In the genomic region with DNA sequence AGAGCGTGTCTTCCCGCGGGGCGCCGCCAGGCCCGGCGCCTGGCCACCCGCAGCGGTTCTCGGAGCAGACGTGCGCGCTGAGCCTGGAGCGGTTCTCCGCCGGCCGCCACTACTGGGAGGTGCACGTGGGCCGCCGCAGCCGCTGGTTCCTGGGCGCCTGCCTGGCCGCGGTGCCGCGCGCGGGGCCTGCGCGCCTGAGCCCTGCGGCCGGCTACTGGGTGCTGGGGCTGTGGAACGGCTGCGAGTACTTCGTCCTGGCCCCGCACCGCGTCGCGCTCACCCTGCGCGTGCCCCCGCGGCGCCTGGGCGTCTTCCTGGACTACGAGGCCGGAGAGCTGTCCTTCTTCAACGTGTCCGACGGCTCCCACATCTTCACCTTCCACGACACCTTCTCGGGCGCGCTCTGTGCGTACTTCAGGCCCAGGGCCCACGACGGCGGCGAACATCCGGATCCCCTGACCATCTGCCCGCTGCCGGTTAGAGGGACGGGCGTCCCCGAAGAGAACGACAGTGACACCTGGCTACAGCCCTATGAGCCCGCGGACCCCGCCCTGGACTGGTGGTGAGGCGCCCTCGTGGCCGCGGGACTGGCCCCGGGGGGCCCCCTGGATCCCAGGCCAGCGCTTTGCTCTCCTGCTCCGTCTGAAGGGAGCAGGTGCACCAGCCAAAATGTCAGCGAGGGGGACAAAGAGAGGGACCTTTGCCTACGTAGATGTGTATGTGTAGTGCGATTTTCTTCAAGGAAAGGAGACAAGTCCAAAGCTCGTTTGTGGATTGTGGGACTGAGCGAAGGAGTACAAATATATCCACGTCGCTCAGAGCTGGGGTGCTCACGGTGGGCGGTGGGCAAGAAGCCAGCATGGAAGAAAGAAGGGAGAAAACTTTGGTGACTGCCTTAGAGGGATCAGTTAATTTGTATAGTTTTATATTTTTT, we compare ENCODE assay signal across 23 cellular contexts. TPM values are rescaled to one million over a fixed set of nuclear protein-coding genes. Genes with fewer than 3 reads are reported as not detected.
DNase-seq lines count a peak whose midpoint lies in the region; ATAC-seq, FAIRE-seq and TF ChIP-seq lines count a peak whose summit lies in the region.
"Had no signal": no experiment of that assay in that cellular context is flagged by ENCODE, and none has a peak within 500 bp of the region (broad histone marks: within the 10 kb centered on the region; RNA-seq: fewer than 3 reads in every experiment).

No MANE protein-coding gene starts in this region.

- H3K27ac Mint-ChIP-seq in activated CD8-positive, alpha-beta memory T cell treated with anti-CD3 and anti-CD28 coated beads, Interleukin-2, amount 10 ng/mL, durations not matched to agents 7 days and 5 days = no peak overlapping the region
- H3K27ac Mint-ChIP-seq: CD4-positive, CD25-positive, alpha-beta regulatory T cell; mesothelial cell of epicardium; stimulated activated memory B cell treated with anti-CD40 and anti-IgM and Interleukin-4, amounts not matched to agents 10 μg/mL and 1 μg/mL and 100 μg/mL, for 72 hours had no signal

- no peaks in the 10 kb centered on the region for H3K27me3 ChIP-seq in K562 (ENCODE audit: control insufficient read depth in 2 of 2, insufficient read depth in 2 of 2, low read length in 2 of 2)
- peaks cover 0 to 99% (median 22%) of the 10 kb centered on the region in 7 donors for H3K27me3 ChIP-seq in spleen (replicated peaks in 1 of 7)

- no peak overlapping the region for H3K4me2 ChIP-seq in K562 (ENCODE audit: insufficient read depth, low read length)

- no peak overlapping the region for H3K4me3 ChIP-seq in K562
- peak overlapping the region in 5 of 8 donors; percentile 9 to 53 (median 21) for H3K4me3 ChIP-seq in spleen
- H3K4me3 ChIP-seq: gastroesophageal sphincter, uterus had no signal

- no peaks in the 10 kb centered on the region for H3K9me1 ChIP-seq in K562 (ENCODE audit: control insufficient read depth, insufficient read depth, low read length)

- no peaks in the 10 kb centered on the region for H3K36me3 Mint-ChIP-seq in activated CD8-positive, alpha-beta memory T cell treated with anti-CD3 and anti-CD28 coated beads, Interleukin-2, amount 10 ng/mL, durations not matched to agents 7 days and 5 days
- H3K36me3 Mint-ChIP-seq: CD4-positive, CD25-positive, alpha-beta regulatory T cell; mesothelial cell of epicardium; stimulated activated memory B cell treated with anti-CD40 and anti-IgM and Interleukin-4, amounts not matched to agents 10 μg/mL and 1 μg/mL and 100 μg/mL, for 72 hours had no signal

- no peak overlapping the region for H3K4me3 Mint-ChIP-seq in activated CD8-positive, alpha-beta memory T cell treated with anti-CD3 and anti-CD28 coated beads, Interleukin-2, amount 10 ng/mL, durations not matched to agents 7 days and 5 days
- H3K4me3 Mint-ChIP-seq: CD4-positive, CD25-positive, alpha-beta regulatory T cell; central memory CD8-positive, alpha-beta T cell; mesothelial cell of epicardium; stimulated activated memory B cell treated with anti-CD40 and anti-IgM and Interleukin-4, amounts not matched to agents 10 μg/mL and 1 μg/mL and 100 μg/mL, for 72 hours had no signal

- peaks cover 82% of the 10 kb centered on the region for H3K27me3 Mint-ChIP-seq in activated CD8-positive, alpha-beta memory T cell treated with anti-CD3 and anti-CD28 coated beads, Interleukin-2, amount 10 ng/mL, durations not matched to agents 7 days and 5 days

- no peaks in the 10 kb centered on the region for H4K20me1 ChIP-seq in K562 (replicated peaks; ENCODE audit: control insufficient read depth, insufficient read depth, low read length)

- TF ChIP-seq CTCF in K562 (IDR thresholded peaks at IDR 0.05 in 2 of 3, conservative IDR thresholded peaks at IDR 0.05 in 1 of 3; ENCODE audit: insufficient read depth in 2 of 3, low read depth in 1 of 3, low read length in 3 of 3) (no peak), spleen (IDR thresholded peaks at IDR 0.05 in 8 of 11, conservative IDR thresholded peaks at IDR 0.05 in 3 of 11) (no peak)

- intact Hi-C loops in K562 (cut with micrococcal nuclease) = no loop called here
- intact Hi-C loops in left colon (cut with DNase I, micrococcal nuclease) = no loop called here
- intact Hi-C loops in spleen (cut with DNase I; ENCODE audit: low total_unique reads) = no loop called here

- no peaks in the 10 kb centered on the region for H3K9me3 Mint-ChIP-seq in activated CD8-positive, alpha-beta memory T cell treated with anti-CD3 and anti-CD28 coated beads, Interleukin-2, amount 10 ng/mL, durations not matched to agents 7 days and 5 days (ENCODE audit: low read depth)
- H3K9me3 Mint-ChIP-seq: central memory CD8-positive, alpha-beta T cell; mesothelial cell of epicardium had no signal

- TF ChIP-seq RAD21 in K562 (CRISPR knock-in tag; conservative IDR thresholded peaks at IDR 0.05 in 1 of 2, IDR thresholded peaks at IDR 0.05 in 1 of 2) = no peak

- no peak for ATAC-seq in activated CD8-positive, alpha-beta memory T cell treated with anti-CD3 and anti-CD28 coated beads, Interleukin-2, amount 10 ng/mL, durations not matched to agents 7 days and 5 days
- ATAC-seq in K562 = no peak
- peak; percentile 65 for ATAC-seq in left colon
- no peak for ATAC-seq in HG03442 (IDR thresholded peaks at IDR 0.05; ENCODE audit: unreplicated experiment)
- ATAC-seq in HG02973 (IDR thresholded peaks at IDR 0.05; ENCODE audit: unreplicated experiment) = no peak
- ATAC-seq: gastroesophageal sphincter; stimulated activated memory B cell treated with anti-CD40 and anti-IgM and Interleukin-4, amounts not matched to agents 10 μg/mL and 1 μg/mL and 100 μg/mL, for 72 hours had no signal

- no peak for FAIRE-seq in K562 (lab: Jason Lieb, UNC)
- FAIRE-seq: islet of Langerhans had no signal

- H2AFZ ChIP-seq in K562 (ENCODE audit: low read depth, low read length) = no peak overlapping the region

- H3K27ac ChIP-seq in K562 (ENCODE audit: extremely low read depth, low read depth, low read length) (no peak overlapping the region), spleen (peak overlapping the region in 7 of 8 donors; percentile 4 to 74 (median 67))
- H3K27ac ChIP-seq: gastroesophageal sphincter, uterus had no signal

- no TSS peak for BruUV-seq in K562 (replicated peaks; lab: Mats Ljungman, UMichigan)

- peaks cover 12 to 15% of the 10 kb centered on the region in 2 experiments; a peak in 4 of 5 replicates for H3K4me1 ChIP-seq in K562 (replicated peaks in 1 of 2; ENCODE audit: control insufficient read depth in 2 of 2, insufficient read depth in 2 of 2, low read length in 2 of 2)
- H3K4me1 ChIP-seq in spleen = peaks cover 0 to 45% (median 12%) of the 10 kb centered on the region in 6 donors

- DNase-seq in activated CD8-positive, alpha-beta memory T cell treated with anti-CD3 and anti-CD28 coated beads, Interleukin-2, amount 10 ng/mL, durations not matched to agents 7 days and 5 days = peak; percentile 29
- no peak for DNase-seq in activated CD8-positive, alpha-beta memory T cell treated with anti-CD3 and anti-CD28 coated beads, Interleukin-2, amount 50 U/mL, for 48 hours
- DNase-seq in K562 (ENCODE audit: extremely low read depth in 1 of 4, low spot score in 3 of 4) (no peak), left colon (peak in 1 of 2 donors; percentile 24), spleen (no peak), erythroblast (lab: John Stamatoyannopoulos, UW) (no peak)
- DNase-seq: activated CD4-positive, alpha-beta T cell treated with anti-CD3 and anti-CD28 coated beads, Interleukin-2, amount 50 U/mL, for 1 hour; CD4-positive, CD25-positive, alpha-beta regulatory T cell; DMS79; NCI-H1436 treated with DMSO at 0.1 percent for 48 hours; NK-92 treated with Interleukin-12 subunit alpha and Interleukin-12 subunit beta, amount 100 ng/mL, for 24 hours; nucleus accumbens; SHP77 treated with DMSO at 0.1 percent for 48 hours; uterus had no signal

- H3K4me1 Mint-ChIP-seq in activated CD8-positive, alpha-beta memory T cell treated with anti-CD3 and anti-CD28 coated beads, Interleukin-2, amount 10 ng/mL, durations not matched to agents 7 days and 5 days = no peaks in the 10 kb centered on the region
- H3K4me1 Mint-ChIP-seq: mesothelial cell of epicardium had no signal

- in situ Hi-C loops in K562 (cut with MboI) = no loop called here

- POLR2A ChIA-PET in K562 (lab: Yijun Ruan, JAX) = interaction anchor here (1.0 kb wide), 1 partner anchor 15 kb away, joined by 3 read pairs; no protein-coding TSS in a partner anchor

- TF ChIP-seq POLR2A in K562 (conservative IDR thresholded peaks at IDR 0.05) (no peak), spleen (IDR thresholded peaks at IDR 0.05) (no peak), erythroblast (IDR thresholded peaks at IDR 0.05; ENCODE audit: low read length) (no peak)

- H3K36me3 ChIP-seq in K562 (ENCODE audit: control insufficient read depth, insufficient read depth, low read length) = peaks cover 50% of the 10 kb centered on the region
- H3K36me3 ChIP-seq in spleen = peaks cover 0 to 8% (median 0%) of the 10 kb centered on the region in 6 donors
- H3K36me3 ChIP-seq: gastroesophageal sphincter, uterus had no signal

- CTCF ChIA-PET in activated CD8-positive, alpha-beta memory T cell treated with anti-CD3 and anti-CD28 coated beads, Interleukin-2, amount 10 ng/mL, durations not matched to agents 7 days and 5 days (lab: Charles Lee) = no interaction called here
- CTCF ChIA-PET in K562 (lab: Yijun Ruan, JAX; ENCODE audit: low intra/inter-chr PET ratio) = no interaction called here

- H3K9me3 ChIP-seq in K562 (replicated peaks; ENCODE audit: control insufficient read depth, insufficient read depth, low read depth, low read length) (no peaks in the 10 kb centered on the region), spleen (no peaks in the 10 kb centered on the region)
- H3K9me3 ChIP-seq: gastroesophageal sphincter, uterus had no signal

- 98% methylated on average over 56 of the region's 86 CpGs for WGBS in K562 (ENCODE audit: insufficient coverage, low coverage, missing lambda C conversion rate)
- 10 to 21% (median 13%) methylated on average over 33 to 86 of the region's 86 CpGs for WGBS in spleen, 5 donors

- no peak overlapping the region for H3K9ac ChIP-seq in K562 (ENCODE audit: insufficient read depth in 1 of 2, low read depth in 2 of 2, low read length in 2 of 2)

- H3K79me2 ChIP-seq in K562 (ENCODE audit: control insufficient read depth, insufficient read depth, low read length) = peaks cover 37% of the 10 kb centered on the region

- no peak for TF ChIP-seq EP300 in K562 (IDR thresholded peaks at IDR 0.05; ENCODE audit: low read length)

RNA-seq across cellular contexts. Expression of gene BTNL9, which starts 19.5 kb away (rescaled TPM):
- not detected for total RNA-seq in activated CD8-positive, alpha-beta memory T cell treated with anti-CD3 and anti-CD28 coated beads, Interleukin-2, amount 10 ng/mL, durations not matched to agents 7 days and 5 days
- 237 and 332 TPM in 2 replicates for total RNA-seq in K562 (2011; cell fraction: chromatin; rRNA removed; ENCODE audit: low replicate concordance)
- 194 and 284 TPM in 2 replicates for total RNA-seq in K562 (2011; cell fraction: nucleolus; rRNA removed)
- total RNA-seq in K562 (2011; cell fraction: nucleoplasm; rRNA removed) = 242 and 248 TPM in 2 replicates
- total RNA-seq in K562 (2014; rRNA removed) = 39.4 and 46.8 TPM in 2 replicates
- total RNA-seq in K562 (2014; rRNA removed; fragmentation: Illumina TruSeq; extraction: Trizol) = 17.1 and 18.5 TPM in 2 replicates
- total RNA-seq in K562 (2015; rRNA removed; fragmentation: Illumina TruSeq; extraction: Trizol) = 29.4 and 29.6 TPM in 2 replicates
- 42.7 and 50.7 TPM in 2 replicates for total RNA-seq in K562 (2021)
- 18.9 and 25.6 TPM in 2 replicates for polyA plus RNA-seq in K562 (2011; rRNA removed)
- polyA plus RNA-seq in K562 (2011; cell fraction: cytosol; rRNA removed) = 13.6 and 19.3 TPM in 2 replicates
- polyA plus RNA-seq in K562 (2011; cell fraction: nucleus; rRNA removed) = 99.2 and 210 TPM in 2 replicates
- 62.1 and 65.7 TPM in 2 replicates for polyA plus RNA-seq in K562 (2012)
- 32.7 and 35.3 TPM in 2 replicates for polyA plus RNA-seq in K562 (2014; fragmentation: Illumina TruSeq; extraction: Trizol)
- polyA plus RNA-seq in K562 (2014; fragmentation: Nextera tagmentation; extraction: Ambion mirVana) = 1 to 10 TPM; 3.7 to 3.9 TPM
- 86.7 and 88.7 TPM in 2 replicates for polyA plus RNA-seq in K562 (2014; rRNA removed)
- 6.0 and 15.6 TPM in 2 replicates for polyA minus RNA-seq in K562 (2011; rRNA and poly(A)+ RNA removed)
- polyA minus RNA-seq in K562 (2011; cell fraction: cytosol; rRNA and poly(A)+ RNA removed) = 7.2 and 20.7 TPM in 2 replicates
- polyA minus RNA-seq in K562 (2011; cell fraction: nucleus; rRNA and poly(A)+ RNA removed) = 54.0 and 85.9 TPM in 2 replicates
- total RNA-seq in left colon = 1 to 10 TPM; 4.1 to 4.9 TPM
- 100 to 1,000 TPM in 1 of 7 donors, 10 to 100 TPM in 6; 41.6 to 123 (median 86.3) TPM for total RNA-seq in spleen
- polyA plus RNA-seq in spleen = 10 to 100 TPM; 17.2 to 91.1 (median 32.6) TPM
- total RNA-seq: A673; CD4-positive, CD25-positive, alpha-beta regulatory T cell; T-helper 2 cell treated with Interferon-gamma antibody and Interleukin-4, amounts not matched to agents 100 ng/mL and 5 ng/mL, for 36 hours had no signal
- polyA plus RNA-seq: CD4-positive, CD25-positive, alpha-beta regulatory T cell had no signal

Comparison
In these comparisons a context has a peak if more than half of its experiments do, and no peak if none do; other contexts are left out.
1. RNA of gene BTNL9, which starts 19.5 kb away (total RNA-seq): 41.6 to 123 TPM in spleen, 17.1 to 332 TPM in K562 and 4.1 to 4.9 TPM in left colon; not detected in activated CD8-positive, alpha-beta memory T cell treated with anti-CD3 and anti-CD28 coated beads, Interleukin-2, amount 10 ng/mL, durations not matched to agents 7 days and 5 days; every median in the first group is over 4 times any median in the second.